Comparison of ENCODE assay signal across 1 cellular context in the genomic region with DNA sequence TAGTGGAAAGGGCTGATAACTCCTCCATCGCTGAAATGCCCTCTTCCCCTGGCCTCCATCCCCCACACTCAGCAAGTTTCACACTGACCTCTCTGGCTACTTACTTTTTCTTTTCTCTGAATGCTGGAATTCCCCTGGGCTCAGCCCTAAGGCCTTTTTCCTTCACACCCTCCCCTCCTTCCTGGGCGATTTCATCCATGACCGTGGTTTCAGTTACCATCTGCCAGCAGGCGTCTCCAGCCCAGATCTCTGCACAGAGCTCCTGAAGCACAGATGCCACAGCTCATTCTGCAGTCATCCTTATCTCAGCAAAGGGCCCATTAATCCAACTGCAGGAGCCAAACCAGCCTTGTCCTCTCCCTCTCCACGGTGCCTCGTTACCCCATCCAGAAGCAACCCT.
A peak's percentile ranks its signal among the peaks of the same experiment; 100 is the strongest.
TF ChIP-seq lines count a peak whose summit lies in the region.

No MANE protein-coding gene starts in this region.

TF ChIP-seq in GM12878, 131 proteins besides CTCF, POLR2A, EP300 and RAD21 (continued from another document):
- TF ChIP-seq, protein P1, sequence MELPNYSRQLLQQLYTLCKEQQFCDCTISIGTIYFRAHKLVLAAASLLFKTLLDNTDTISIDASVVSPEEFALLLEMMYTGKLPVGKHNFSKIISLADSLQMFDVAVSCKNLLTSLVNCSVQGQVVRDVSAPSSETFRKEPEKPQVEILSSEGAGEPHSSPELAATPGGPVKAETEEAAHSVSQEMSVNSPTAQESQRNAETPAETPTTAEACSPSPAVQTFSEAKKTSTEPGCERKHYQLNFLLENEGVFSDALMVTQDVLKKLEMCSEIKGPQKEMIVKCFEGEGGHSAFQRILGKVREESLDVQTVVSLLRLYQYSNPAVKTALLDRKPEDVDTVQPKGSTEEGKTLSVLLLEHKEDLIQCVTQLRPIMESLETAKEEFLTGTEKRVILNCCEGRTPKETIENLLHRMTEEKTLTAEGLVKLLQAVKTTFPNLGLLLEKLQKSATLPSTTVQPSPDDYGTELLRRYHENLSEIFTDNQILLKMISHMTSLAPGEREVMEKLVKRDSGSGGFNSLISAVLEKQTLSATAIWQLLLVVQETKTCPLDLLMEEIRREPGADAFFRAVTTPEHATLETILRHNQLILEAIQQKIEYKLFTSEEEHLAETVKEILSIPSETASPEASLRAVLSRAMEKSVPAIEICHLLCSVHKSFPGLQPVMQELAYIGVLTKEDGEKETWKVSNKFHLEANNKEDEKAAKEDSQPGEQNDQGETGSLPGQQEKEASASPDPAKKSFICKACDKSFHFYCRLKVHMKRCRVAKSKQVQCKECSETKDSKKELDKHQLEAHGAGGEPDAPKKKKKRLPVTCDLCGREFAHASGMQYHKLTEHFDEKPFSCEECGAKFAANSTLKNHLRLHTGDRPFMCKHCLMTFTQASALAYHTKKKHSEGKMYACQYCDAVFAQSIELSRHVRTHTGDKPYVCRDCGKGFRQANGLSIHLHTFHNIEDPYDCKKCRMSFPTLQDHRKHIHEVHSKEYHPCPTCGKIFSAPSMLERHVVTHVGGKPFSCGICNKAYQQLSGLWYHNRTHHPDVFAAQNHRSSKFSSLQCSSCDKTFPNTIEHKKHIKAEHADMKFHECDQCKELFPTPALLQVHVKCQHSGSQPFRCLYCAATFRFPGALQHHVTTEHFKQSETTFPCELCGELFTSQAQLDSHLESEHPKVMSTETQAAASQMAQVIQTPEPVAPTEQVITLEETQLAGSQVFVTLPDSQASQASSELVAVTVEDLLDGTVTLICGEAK (IDR thresholded peaks at IDR 0.05; ENCODE audit: borderline replicate concordance) = no peak
- TF ChIP-seq CHD1 (IDR thresholded peaks at IDR 0.05; ENCODE audit: low read depth, low read length) = no peak
- no peak for TF ChIP-seq ZNF622 (IDR thresholded peaks at IDR 0.05)
- TF ChIP-seq IKZF2 (IDR thresholded peaks at IDR 0.05) = peak; percentile 69 to 76
- TF ChIP-seq, protein P2, sequence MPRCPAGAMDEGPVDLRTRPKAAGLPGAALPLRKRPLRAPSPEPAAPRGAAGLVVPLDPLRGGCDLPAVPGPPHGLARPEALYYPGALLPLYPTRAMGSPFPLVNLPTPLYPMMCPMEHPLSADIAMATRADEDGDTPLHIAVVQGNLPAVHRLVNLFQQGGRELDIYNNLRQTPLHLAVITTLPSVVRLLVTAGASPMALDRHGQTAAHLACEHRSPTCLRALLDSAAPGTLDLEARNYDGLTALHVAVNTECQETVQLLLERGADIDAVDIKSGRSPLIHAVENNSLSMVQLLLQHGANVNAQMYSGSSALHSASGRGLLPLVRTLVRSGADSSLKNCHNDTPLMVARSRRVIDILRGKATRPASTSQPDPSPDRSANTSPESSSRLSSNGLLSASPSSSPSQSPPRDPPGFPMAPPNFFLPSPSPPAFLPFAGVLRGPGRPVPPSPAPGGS (IDR thresholded peaks at IDR 0.05; ENCODE audit: borderline replicate concordance, insufficient read depth, low read depth, low read length, poor library complexity, severe bottlenecking) = no peak
- peak; percentile 26 for TF ChIP-seq MEF2B (IDR thresholded peaks at IDR 0.05; ENCODE audit: partially characterized antibody, poor library complexity, severe bottlenecking)
- TF ChIP-seq, protein P3, sequence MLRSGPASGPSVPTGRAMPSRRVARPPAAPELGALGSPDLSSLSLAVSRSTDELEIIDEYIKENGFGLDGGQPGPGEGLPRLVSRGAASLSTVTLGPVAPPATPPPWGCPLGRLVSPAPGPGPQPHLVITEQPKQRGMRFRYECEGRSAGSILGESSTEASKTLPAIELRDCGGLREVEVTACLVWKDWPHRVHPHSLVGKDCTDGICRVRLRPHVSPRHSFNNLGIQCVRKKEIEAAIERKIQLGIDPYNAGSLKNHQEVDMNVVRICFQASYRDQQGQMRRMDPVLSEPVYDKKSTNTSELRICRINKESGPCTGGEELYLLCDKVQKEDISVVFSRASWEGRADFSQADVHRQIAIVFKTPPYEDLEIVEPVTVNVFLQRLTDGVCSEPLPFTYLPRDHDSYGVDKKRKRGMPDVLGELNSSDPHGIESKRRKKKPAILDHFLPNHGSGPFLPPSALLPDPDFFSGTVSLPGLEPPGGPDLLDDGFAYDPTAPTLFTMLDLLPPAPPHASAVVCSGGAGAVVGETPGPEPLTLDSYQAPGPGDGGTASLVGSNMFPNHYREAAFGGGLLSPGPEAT (IDR thresholded peaks at IDR 0.05; ENCODE audit: low read depth) = peak; percentile 67
- peak; percentile 58 for TF ChIP-seq RELA (IDR thresholded peaks at IDR 0.05; ENCODE audit: borderline replicate concordance, partially characterized antibody)
- no peak for TF ChIP-seq SMARCA5 (IDR thresholded peaks at IDR 0.05)
- TF ChIP-seq, protein P4, sequence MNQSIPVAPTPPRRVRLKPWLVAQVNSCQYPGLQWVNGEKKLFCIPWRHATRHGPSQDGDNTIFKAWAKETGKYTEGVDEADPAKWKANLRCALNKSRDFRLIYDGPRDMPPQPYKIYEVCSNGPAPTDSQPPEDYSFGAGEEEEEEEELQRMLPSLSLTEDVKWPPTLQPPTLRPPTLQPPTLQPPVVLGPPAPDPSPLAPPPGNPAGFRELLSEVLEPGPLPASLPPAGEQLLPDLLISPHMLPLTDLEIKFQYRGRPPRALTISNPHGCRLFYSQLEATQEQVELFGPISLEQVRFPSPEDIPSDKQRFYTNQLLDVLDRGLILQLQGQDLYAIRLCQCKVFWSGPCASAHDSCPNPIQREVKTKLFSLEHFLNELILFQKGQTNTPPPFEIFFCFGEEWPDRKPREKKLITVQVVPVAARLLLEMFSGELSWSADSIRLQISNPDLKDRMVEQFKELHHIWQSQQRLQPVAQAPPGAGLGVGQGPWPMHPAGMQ (IDR thresholded peaks at IDR 0.05; ENCODE audit: borderline replicate concordance) = no peak
